Comparison of ENCODE assay signal across 10 cellular contexts in the genomic region with DNA sequence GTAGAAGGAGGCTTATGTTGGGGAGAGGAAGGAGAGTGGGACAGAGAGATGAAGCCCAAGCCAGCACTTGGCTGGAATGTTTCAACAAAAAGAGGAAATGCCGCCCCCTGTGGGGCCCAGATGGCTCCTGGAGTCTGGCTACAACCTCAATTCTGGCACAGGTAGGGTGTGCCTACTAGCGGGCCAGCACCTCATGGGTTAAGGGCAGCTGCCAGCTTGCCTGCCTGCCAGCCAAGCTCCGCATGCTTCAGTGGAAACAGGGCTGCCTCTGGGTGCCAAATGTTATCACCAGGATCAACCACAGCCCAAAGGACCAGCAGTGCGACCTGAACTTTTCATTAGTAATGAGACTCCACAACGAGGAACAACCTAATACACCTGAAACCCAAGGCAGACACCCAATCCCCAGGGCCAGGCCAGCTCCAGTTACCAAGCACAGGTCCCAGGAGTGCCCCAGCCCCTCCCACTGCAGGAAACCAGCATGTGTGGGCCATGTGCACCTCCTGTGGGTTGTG. TPM values are rescaled to one million over a fixed set of nuclear protein-coding genes. Genes with fewer than 3 reads are reported as not detected.
DNase-seq lines count a peak whose midpoint lies in the region; ATAC-seq and TF ChIP-seq lines count a peak whose summit lies in the region.
"Had no signal": no experiment of that assay in that cellular context is flagged by ENCODE, and none has a peak within 500 bp of the region (broad histone marks: within the 10 kb centered on the region; RNA-seq: fewer than 3 reads in every experiment).

No MANE protein-coding gene starts in this region.

- ATAC-seq in WTC11 (peak; percentile 79), left colon (peak; percentile 61), HG02798 (IDR thresholded peaks at IDR 0.05; ENCODE audit: poor library complexity, unreplicated experiment) (no peak)
- ATAC-seq: activated naive CD4-positive, alpha-beta T cell treated with anti-CD3 and anti-CD28 coated beads, Interleukin-2, amount 50 U/mL, for 72 hours had no signal

- peak; percentile 44 for DNase-seq in DMS153 treated with DMSO at 0.1 percent for 48 hours (lab: John Stamatoyannopoulos, UW; ENCODE audit: unreplicated experiment)
- DNase-seq in KBM-7 = peak; percentile 28
- DNase-seq in WTC11 (ENCODE audit: low spot score) = peak; percentile 66
- DNase-seq in left colon = no peak
- no peak for DNase-seq in HCEC 1CT
- no peak for DNase-seq in hypothalamus (lab: John Stamatoyannopoulos, UW)
- DNase-seq in activated effector memory CD4-positive, alpha-beta T cell treated with Interleukin-2 at 50 U/mL for 16 hours = no peak
- DNase-seq: stimulated activated CD4-positive, alpha-beta T cell treated with anti-CD3 and anti-CD28 coated beads, Interleukin-4, amount 100 ng/mL, for 4 hours had no signal

- POLR2A ChIA-PET in WTC11 (lab: Charles Lee) = interaction anchor here (0.6 to 1.3 kb wide), 2 partner anchors 21 to 595 kb away, joined by 4 read pairs; no protein-coding TSS in a partner anchor

- intact Hi-C loops in left colon (cut with DNase I, micrococcal nuclease) = no loop called here

- no peak overlapping the region; the same call in 1 of the 2 replicates for H3K27ac Mint-ChIP-seq in WTC11

- H3K4me3 Mint-ChIP-seq in WTC11 = no peak overlapping the region

- in situ Hi-C loops in KBM-7 (cut with MboI; ENCODE audit: low pct_unique_long_range_greater_than_20kb, low sequenced_read_pairs) = no loop called here

- H3K36me3 Mint-ChIP-seq in WTC11 = peaks cover 7% of the 10 kb centered on the region
- H3K36me3 Mint-ChIP-seq: activated naive CD4-positive, alpha-beta T cell treated with anti-CD3 and anti-CD28 coated beads, Interleukin-2, amount 50 U/mL, for 72 hours had no signal

- H3K4me1 Mint-ChIP-seq in WTC11 = peaks cover 40% of the 10 kb centered on the region

- peak; percentile 10; the same call in 1 of the 2 replicates for TF ChIP-seq CTCF in WTC11 (IDR thresholded peaks at IDR 0.05)

- H3K9me3 Mint-ChIP-seq in WTC11 = peaks cover 3% of the 10 kb centered on the region; the same call in 1 of the 2 replicates
- H3K9me3 Mint-ChIP-seq: activated naive CD4-positive, alpha-beta T cell treated with anti-CD3 and anti-CD28 coated beads, Interleukin-2, amount 50 U/mL, for 72 hours had no signal

- no peaks in the 10 kb centered on the region for H3K27me3 Mint-ChIP-seq in WTC11 (ENCODE audit: low read depth)

- CTCF ChIA-PET in WTC11 (lab: Charles Lee) = interaction anchor here (0.6 to 2.2 kb wide), 18 partner anchors 8 to 495 kb away, joined by 3 to 26 read pairs (median 6); a partner anchor contains a TSS

TF ChIP-seq in WTC11, 78 proteins besides CTCF, POLR2A, EP300 and RAD21:
- TF ChIP-seq SMAD3 (CRISPR knock-in tag; IDR thresholded peaks at IDR 0.05; ENCODE audit: borderline replicate concordance) (0 out of 2 replicates have a peak, but pooled peaks have one; percentile 21), TEAD1 (CRISPR knock-in tag; IDR thresholded peaks at IDR 0.05) (peak; percentile 55; the same call in 1 of the 2 replicates), ZNF121 (CRISPR knock-in tag; IDR thresholded peaks at IDR 0.05) (no peak)

RNA-seq across cellular contexts. Expression of a gene that starts 11.3 kb away (rescaled TPM):
- total RNA-seq in WTC11 (2021) (38.4 to 49.1 TPM (median 38.6 TPM) in 3 replicates), left colon (10 to 100 TPM; 25.9 to 40.3 TPM)

RNA-seq across cellular contexts. Expression of a gene that starts 18.3 kb away (rescaled TPM):
- 0.80 to 1.5 TPM (median 1.0 TPM) in 3 replicates for total RNA-seq in WTC11 (2021)
- total RNA-seq in left colon = 100 to 1,000 TPM; 172 to 672 TPM
- total RNA-seq: activated naive CD4-positive, alpha-beta T cell treated with anti-CD3 and anti-CD28 coated beads, Interleukin-2, amount 50 U/mL, for 72 hours had no signal

RNA-seq across cellular contexts. Expression of a gene that starts 25.9 kb away (rescaled TPM):
- total RNA-seq in WTC11 (2021) = 14.2 to 18.2 TPM (median 17.3 TPM) in 3 replicates
- 10 to 100 TPM; 11.0 to 14.2 TPM for total RNA-seq in left colon

RNA-seq across cellular contexts. Expression of a gene that starts 46.6 kb away (rescaled TPM):
- total RNA-seq in WTC11 (2021) (47.3 to 52.4 TPM (median 49.1 TPM) in 3 replicates), left colon (10 to 100 TPM; 48.6 to 50.8 TPM)

Comparison
In these comparisons a context has a peak if more than half of its experiments do, and no peak if none do; other contexts are left out.
1. DNase-seq: peak in DMS153 treated with DMSO at 0.1 percent for 48 hours (single experiment), KBM-7 (single experiment) and WTC11 (single experiment); none in left colon (0 of 2), HCEC 1CT (single experiment), hypothalamus (0 of 51) and activated effector memory CD4-positive, alpha-beta T cell treated with Interleukin-2 at 50 U/mL for 16 hours (single experiment).
2. RNA of a gene that starts 18.3 kb away (total RNA-seq): 172 to 672 TPM in left colon; 0.80 to 1.5 TPM in WTC11; every median in the first group is over 10 times any median in the second.